Comparison of ENCODE assay signal across 9 cellular contexts in genomic region chr2:38074047-38074774, GRCh38. TPM values are rescaled to one million over a fixed set of nuclear protein-coding genes. Genes with fewer than 3 reads are reported as not detected.
DNase-seq lines count a peak whose midpoint lies in the region; FAIRE-seq and TF ChIP-seq lines count a peak whose summit lies in the region.
"Had no signal": no experiment of that assay in that cellular context is flagged by ENCODE, and none has a peak within 500 bp of the region (broad histone marks: within the 10 kb centered on the region; RNA-seq: fewer than 3 reads in every experiment).

No MANE protein-coding gene starts in this region.

- TF ChIP-seq CTCF in fibroblast of lung (conservative IDR thresholded peaks at IDR 0.05 in 1 of 2, IDR thresholded peaks at IDR 0.05 in 1 of 2; ENCODE audit: low read depth in 1 of 2, low read length in 2 of 2) (no peak), neural progenitor cell (IDR thresholded peaks at IDR 0.05) (no peak), D721Med (IDR thresholded peaks at IDR 0.05; ENCODE audit: insufficient read depth, missing control alignments) (no peak)

- H3K36me3 ChIP-seq in SK-N-MC (ENCODE audit: insufficient read depth, low read length) = peaks cover 13% of the 10 kb centered on the region
- no peaks in the 10 kb centered on the region for H3K36me3 ChIP-seq in fibroblast of lung (ENCODE audit: control insufficient read depth, insufficient read depth, low read length)
- no peaks in the 10 kb centered on the region for H3K36me3 ChIP-seq in neural progenitor cell

- H2AFZ ChIP-seq in fibroblast of lung (ENCODE audit: low read length) (no peak overlapping the region), neural progenitor cell (replicated peaks) (peak overlapping the region; percentile 77)

- DNase-seq in CD1c-positive myeloid dendritic cell (ENCODE audit: extremely low spot score) (peak; percentile 80), SK-N-MC (ENCODE audit: low read depth, low spot score) (no peak), fibroblast of lung (ENCODE audit: low read depth in 2 of 2) (peak in 1 of 2 donors; percentile 37), neural progenitor cell (ENCODE audit: low spot score) (peak; percentile 55), D721Med (ENCODE audit: insufficient read length, low spot score) (no peak), NCI-H187 (lab: John Stamatoyannopoulos, UW) (no peak), H4 (ENCODE audit: low spot score) (no peak), HCEC 1CT (no peak)

- H3K27me3 Mint-ChIP-seq in neural progenitor cell (ENCODE audit: insufficient read depth, low read depth) = peaks cover 48% of the 10 kb centered on the region

- no peaks in the 10 kb centered on the region for H4K20me1 ChIP-seq in fibroblast of lung (ENCODE audit: control insufficient read depth, extremely low read depth, insufficient read depth, low read length)
- H4K20me1 ChIP-seq in neural progenitor cell (ENCODE audit: low read depth) = peaks cover 22% of the 10 kb centered on the region

- H3K27ac Mint-ChIP-seq in neural progenitor cell = no peak overlapping the region

- H3K4me2 ChIP-seq in fibroblast of lung (ENCODE audit: extremely low read depth, insufficient read depth, low read length) = no peak overlapping the region
- peak overlapping the region; percentile 89 for H3K4me2 ChIP-seq in neural progenitor cell

- peaks cover 36% of the 10 kb centered on the region for H3F3A ChIP-seq in neural progenitor cell (ENCODE audit: low read depth)

- FAIRE-seq in D721Med (lab: Jason Lieb, UNC) = no peak

- H3K79me2 ChIP-seq in fibroblast of lung (ENCODE audit: control insufficient read depth, insufficient read depth, low read length) (peaks cover 2% of the 10 kb centered on the region), neural progenitor cell (ENCODE audit: low read depth) (no peaks in the 10 kb centered on the region)

- no peaks in the 10 kb centered on the region for H3K36me3 Mint-ChIP-seq in neural progenitor cell

- H3K4me1 ChIP-seq in fibroblast of lung (ENCODE audit: control insufficient read depth, extremely low read depth, insufficient read depth, low read length) (peaks cover 3% of the 10 kb centered on the region), neural progenitor cell (peaks cover 11% of the 10 kb centered on the region)
- H3K4me1 ChIP-seq: foreskin keratinocyte had no signal

- H3K4me3 ChIP-seq in SK-N-MC (peak overlapping the region; percentile 47), fibroblast of lung (replicated peaks in 1 of 4; ENCODE audit: control extremely low read depth in 1 of 4, insufficient read depth in 1 of 4, low read depth in 3 of 4, low read length in 4 of 4) (peak overlapping the region; percentile 17 to 67 (median 52)), neural progenitor cell (peak overlapping the region; percentile 58)

- no peaks in the 10 kb centered on the region for H3K9me3 Mint-ChIP-seq in neural progenitor cell

- H3K27ac ChIP-seq in SK-N-MC (peak overlapping the region; percentile 53), fibroblast of lung (ENCODE audit: insufficient read depth, low read length) (peak overlapping the region; percentile 12), neural progenitor cell (no peak overlapping the region)
- H3K27ac ChIP-seq: foreskin keratinocyte had no signal

- H3K4me3 Mint-ChIP-seq in neural progenitor cell = peak overlapping the region; percentile 78

- H3K9me3 ChIP-seq in SK-N-MC (ENCODE audit: low read depth, low read length) = no peaks in the 10 kb centered on the region
- no peaks in the 10 kb centered on the region for H3K9me3 ChIP-seq in fibroblast of lung (ENCODE audit: control insufficient read depth, insufficient read depth, low read depth, low read length)
- no peaks in the 10 kb centered on the region for H3K9me3 ChIP-seq in neural progenitor cell (ENCODE audit: low read depth)

- H3K9ac ChIP-seq in SK-N-MC (ENCODE audit: insufficient read length) = no peak overlapping the region
- no peak overlapping the region for H3K9ac ChIP-seq in fibroblast of lung (ENCODE audit: insufficient read depth, low read length)
- H3K9ac ChIP-seq in neural progenitor cell = no peak overlapping the region

- H3K27me3 ChIP-seq in fibroblast of lung (ENCODE audit: control insufficient read depth, insufficient read depth, low read length) = peaks cover 12% of the 10 kb centered on the region
- H3K27me3 ChIP-seq in neural progenitor cell = peaks cover 88% of the 10 kb centered on the region

- peaks cover 15% of the 10 kb centered on the region for H3K4me1 Mint-ChIP-seq in neural progenitor cell

RNA-seq across cellular contexts. Expression of gene CYP1B1, which starts 1.7 kb away (rescaled TPM):
- 94.1 and 97.3 TPM in 2 replicates for total RNA-seq in fibroblast of lung
- 26.1 and 43.2 TPM in 2 replicates for polyA plus RNA-seq in fibroblast of lung
- polyA plus RNA-seq in fibroblast of lung (2012) = 35.8 and 57.1 TPM in 2 replicates
- polyA minus RNA-seq in fibroblast of lung (ENCODE audit: low replicate concordance) = 147 and 148 TPM in 2 replicates
- total RNA-seq in neural progenitor cell (ENCODE audit: low replicate concordance) = 0.39 and 0.62 TPM in 2 replicates
- total RNA-seq in H4 (2014; rRNA removed; shearing (Covaris generic)) = 16.3 and 29.9 TPM in 2 replicates

Comparison
In these comparisons a context has a peak if more than half of its experiments do, and no peak if none do; other contexts are left out.
1. DNase-seq: peak in CD1c-positive myeloid dendritic cell (single experiment) and neural progenitor cell (single experiment); none in SK-N-MC (single experiment), D721Med (single experiment), NCI-H187 (0 of 2), H4 (single experiment) and HCEC 1CT (single experiment).
2. RNA of gene CYP1B1, which starts 1.7 kb away (total RNA-seq): 94.1 to 97.3 TPM in fibroblast of lung and 16.3 to 29.9 TPM in H4; 0.39 to 0.62 TPM in neural progenitor cell; every median in the first group is over 10 times any median in the second.
3. Peak in every context shown above with its lines, with median percentiles within 50 percentile points of each other: H3K4me3 ChIP-seq.